22 cellular contexts compared by ENCODE assay signal in genomic region chr4:168800926-168801325, GRCh38.
DNase-seq lines count a peak whose midpoint lies in the region; ATAC-seq, FAIRE-seq and TF ChIP-seq lines count a peak whose summit lies in the region.
"Had no signal": no experiment of that assay in that cellular context is flagged by ENCODE, and none has a peak within 500 bp of the region (broad histone marks: within the 10 kb centered on the region; RNA-seq: fewer than 3 reads in every experiment).

No MANE protein-coding gene starts in this region.

- H2AFZ ChIP-seq in astrocyte (ENCODE audit: low read depth, low read length), result no peak overlapping the region
- no peak overlapping the region for H2AFZ ChIP-seq in smooth muscle cell (ENCODE audit: low read depth)

- intact Hi-C loops in activated CD4-positive, alpha-beta T cell treated with anti-CD3 and anti-CD28 coated beads for 36 hours (cut with DNase I, micrococcal nuclease), result no loop called here

- DNase-seq in astrocyte (ENCODE audit: low read depth) (no peak), glomerular visceral epithelial cell (ENCODE audit: extremely low spot score) (peak; percentile 78), smooth muscle cell (lab: John Stamatoyannopoulos, UW; ENCODE audit: unreplicated experiment) (no peak), putamen (ENCODE audit: low spot score) (no peak)
- DNase-seq in effector CD4-positive, alpha-beta T cell, result no peak
- DNase-seq in activated CD4-positive, alpha-beta T cell treated with anti-CD3 and anti-CD28 coated beads for 36 hours, result no peak
- DNase-seq: ACHN; BE2C; C1 segment of cervical spinal cord; CD4-positive, CD25-positive, alpha-beta regulatory T cell; CD8-positive, alpha-beta memory T cell; COR-L47; DMS 273 treated with DMSO at 0.1 percent for 48 hours; DMS53; DND-41; EL; H9 had no signal

- H3F3A ChIP-seq in smooth muscle cell (ENCODE audit: low read depth), result peaks cover 23% of the 10 kb centered on the region

- POLR2A ChIA-PET in activated CD4-positive, alpha-beta T cell treated with anti-CD3 and anti-CD28 coated beads for 36 hours (lab: Charles Lee), result no interaction called here

- H3K4me3 ChIP-seq in astrocyte (ENCODE audit: insufficient read depth, low read depth, low read length) (no peak overlapping the region), smooth muscle cell (no peak overlapping the region)
- H3K4me3 ChIP-seq: GM12878 had no signal

- no peak overlapping the region for H3K4me2 ChIP-seq in astrocyte (ENCODE audit: low read length)
- H3K4me2 ChIP-seq in smooth muscle cell, result no peak overlapping the region

- CTCF ChIA-PET in activated CD4-positive, alpha-beta T cell treated with anti-CD3 and anti-CD28 coated beads for 36 hours (lab: Charles Lee), result no interaction called here

- H3K79me2 ChIP-seq in astrocyte (ENCODE audit: insufficient read depth, low read length), result peaks cover 25% of the 10 kb centered on the region
- H3K79me2 ChIP-seq in smooth muscle cell (ENCODE audit: low read depth), result peaks cover 89% of the 10 kb centered on the region

- peaks cover 18% of the 10 kb centered on the region for H3K36me3 Mint-ChIP-seq in astrocyte (ENCODE audit: low read depth, unreplicated experiment)
- peaks cover 10% of the 10 kb centered on the region for H3K36me3 Mint-ChIP-seq in nephron (ENCODE audit: low read depth)
- no peaks in the 10 kb centered on the region for H3K36me3 Mint-ChIP-seq in activated CD4-positive, alpha-beta T cell treated with anti-CD3 and anti-CD28 coated beads for 36 hours (ENCODE audit: low read depth)
- H3K36me3 Mint-ChIP-seq: CD4-positive, CD25-positive, alpha-beta regulatory T cell; CD8-positive, alpha-beta memory T cell had no signal

- H3K9me3 Mint-ChIP-seq in astrocyte (ENCODE audit: unreplicated experiment) (peaks cover 4% of the 10 kb centered on the region), nephron (no peaks in the 10 kb centered on the region)
- no peaks in the 10 kb centered on the region for H3K9me3 Mint-ChIP-seq in activated CD4-positive, alpha-beta T cell treated with anti-CD3 and anti-CD28 coated beads for 36 hours (ENCODE audit: low read depth)
- H3K9me3 Mint-ChIP-seq: H9 had no signal

- 94% methylated on average over 2 of the region's 2 CpGs for WGBS in smooth muscle cell (ENCODE audit: low lambda C conversion rate)

- peaks cover 69% of the 10 kb centered on the region for H3K4me1 Mint-ChIP-seq in astrocyte (ENCODE audit: low read depth, unreplicated experiment)
- H3K4me1 Mint-ChIP-seq in nephron, result peaks cover 43% of the 10 kb centered on the region
- no peaks in the 10 kb centered on the region for H3K4me1 Mint-ChIP-seq in activated CD4-positive, alpha-beta T cell treated with anti-CD3 and anti-CD28 coated beads for 36 hours
- H3K4me1 Mint-ChIP-seq: CD4-positive, CD25-positive, alpha-beta regulatory T cell; CD8-positive, alpha-beta memory T cell had no signal

- no peak for TF ChIP-seq CTCF in astrocyte (IDR thresholded peaks at IDR 0.05; ENCODE audit: insufficient read depth, low read depth, low read length)
- TF ChIP-seq CTCF in nephron (IDR thresholded peaks at IDR 0.05; ENCODE audit: unreplicated experiment in 3 of 3), result no peak
- no peak for TF ChIP-seq CTCF in smooth muscle cell (IDR thresholded peaks at IDR 0.05; ENCODE audit: borderline replicate concordance, insufficient read depth, poor library complexity, severe bottlenecking)

- H3K36me3 ChIP-seq in astrocyte (ENCODE audit: insufficient read depth, low read length), result no peaks in the 10 kb centered on the region
- no peaks in the 10 kb centered on the region for H3K36me3 ChIP-seq in smooth muscle cell (ENCODE audit: low read depth)
- H3K36me3 ChIP-seq: BE2C had no signal

- no peak for FAIRE-seq in astrocyte (lab: Jason Lieb, UNC)
- FAIRE-seq: A204.1, GM12878, GM19239, H1 had no signal

- peak overlapping the region; percentile 23 for H3K27ac ChIP-seq in astrocyte (ENCODE audit: low read depth, low read length)
- peak overlapping the region; percentile 98 for H3K27ac ChIP-seq in smooth muscle cell (ENCODE audit: low read depth)

- H3K27ac Mint-ChIP-seq in astrocyte (ENCODE audit: unreplicated experiment), result peak overlapping the region; percentile 69
- H3K27ac Mint-ChIP-seq in nephron, result peak overlapping the region; percentile 38 to 51 (median 43)
- no peak overlapping the region for H3K27ac Mint-ChIP-seq in activated CD4-positive, alpha-beta T cell treated with anti-CD3 and anti-CD28 coated beads for 36 hours
- H3K27ac Mint-ChIP-seq: CD4-positive, CD25-positive, alpha-beta regulatory T cell; CD8-positive, alpha-beta memory T cell had no signal

- H4K20me1 ChIP-seq in astrocyte (ENCODE audit: insufficient read depth, low read length) (no peaks in the 10 kb centered on the region), smooth muscle cell (ENCODE audit: low read depth) (no peaks in the 10 kb centered on the region)

- H3K4me3 Mint-ChIP-seq in astrocyte (ENCODE audit: unreplicated experiment), result no peak overlapping the region
- no peak overlapping the region for H3K4me3 Mint-ChIP-seq in nephron
- H3K4me3 Mint-ChIP-seq in activated CD4-positive, alpha-beta T cell treated with anti-CD3 and anti-CD28 coated beads for 36 hours, result no peak overlapping the region
- H3K4me3 Mint-ChIP-seq: CD4-positive, CD25-positive, alpha-beta regulatory T cell; CD8-positive, alpha-beta memory T cell; H9 had no signal

- H3K4me1 ChIP-seq in astrocyte (ENCODE audit: insufficient read depth, low read length), result peaks cover 41% of the 10 kb centered on the region
- peaks cover 42% of the 10 kb centered on the region for H3K4me1 ChIP-seq in smooth muscle cell (ENCODE audit: low read depth)

- H3K27me3 ChIP-seq in astrocyte (ENCODE audit: insufficient read depth, low read length), result no peaks in the 10 kb centered on the region
- H3K27me3 ChIP-seq in smooth muscle cell (ENCODE audit: low read depth), result no peaks in the 10 kb centered on the region
- H3K27me3 ChIP-seq: BE2C had no signal

- no peak for ATAC-seq in activated CD4-positive, alpha-beta T cell treated with anti-CD3 and anti-CD28 coated beads for 36 hours
- ATAC-seq: GM12878 had no signal

- H3K27me3 Mint-ChIP-seq in astrocyte (ENCODE audit: low read depth, unreplicated experiment) (no peaks in the 10 kb centered on the region), nephron (ENCODE audit: low read depth) (peaks cover 4% of the 10 kb centered on the region)
- no peaks in the 10 kb centered on the region for H3K27me3 Mint-ChIP-seq in activated CD4-positive, alpha-beta T cell treated with anti-CD3 and anti-CD28 coated beads for 36 hours
- H3K27me3 Mint-ChIP-seq: CD4-positive, CD25-positive, alpha-beta regulatory T cell had no signal

- H3K9ac ChIP-seq in astrocyte (ENCODE audit: low read length) (no peak overlapping the region), smooth muscle cell (ENCODE audit: low read depth) (no peak overlapping the region)

- H3K9me3 ChIP-seq in astrocyte (ENCODE audit: insufficient read depth, low read depth, low read length), result no peaks in the 10 kb centered on the region
- no peaks in the 10 kb centered on the region for H3K9me3 ChIP-seq in smooth muscle cell (replicated peaks; ENCODE audit: low read depth)
- H3K9me3 ChIP-seq: BE2C had no signal
